Comparison of ENCODE assay signal across 1 cellular context in the genomic region with DNA sequence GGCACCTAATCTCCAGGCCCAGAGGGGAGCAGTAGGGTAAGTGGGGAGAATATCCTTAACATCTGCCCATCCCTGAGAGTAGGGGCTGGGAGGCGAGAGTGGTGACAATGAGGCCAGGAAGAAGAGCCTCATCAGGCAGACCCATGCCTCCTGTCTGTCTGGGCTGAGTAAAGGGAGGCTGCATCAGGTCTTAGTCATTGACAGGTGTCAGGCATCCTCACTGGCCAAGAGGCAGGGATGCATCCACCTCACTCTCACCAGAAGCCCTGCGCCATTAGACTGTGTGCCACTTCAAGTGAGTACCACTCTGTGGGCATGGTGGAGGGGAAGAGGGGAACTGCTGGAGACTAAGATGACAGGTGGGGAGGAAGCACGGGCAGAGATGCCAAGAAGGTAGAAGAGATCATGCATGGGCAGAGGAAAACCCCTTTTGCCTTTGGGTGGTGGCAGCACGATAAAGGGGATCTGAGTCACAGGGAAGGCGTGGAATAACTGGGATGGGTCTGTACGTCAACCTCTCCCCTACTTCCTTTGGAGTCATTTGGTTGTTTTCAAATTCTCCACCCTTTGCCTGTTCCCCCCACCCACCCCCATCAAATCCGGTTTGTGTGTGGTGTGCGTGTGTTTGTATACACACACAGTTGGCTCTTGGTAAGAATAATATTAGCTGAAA.
TF ChIP-seq lines count a peak whose summit lies in the region.

No MANE protein-coding gene starts in this region.

TF ChIP-seq in SK-N-SH, 30 proteins besides CTCF, POLR2A, EP300 and RAD21 (continued from another document):
- TF ChIP-seq, protein P1, sequence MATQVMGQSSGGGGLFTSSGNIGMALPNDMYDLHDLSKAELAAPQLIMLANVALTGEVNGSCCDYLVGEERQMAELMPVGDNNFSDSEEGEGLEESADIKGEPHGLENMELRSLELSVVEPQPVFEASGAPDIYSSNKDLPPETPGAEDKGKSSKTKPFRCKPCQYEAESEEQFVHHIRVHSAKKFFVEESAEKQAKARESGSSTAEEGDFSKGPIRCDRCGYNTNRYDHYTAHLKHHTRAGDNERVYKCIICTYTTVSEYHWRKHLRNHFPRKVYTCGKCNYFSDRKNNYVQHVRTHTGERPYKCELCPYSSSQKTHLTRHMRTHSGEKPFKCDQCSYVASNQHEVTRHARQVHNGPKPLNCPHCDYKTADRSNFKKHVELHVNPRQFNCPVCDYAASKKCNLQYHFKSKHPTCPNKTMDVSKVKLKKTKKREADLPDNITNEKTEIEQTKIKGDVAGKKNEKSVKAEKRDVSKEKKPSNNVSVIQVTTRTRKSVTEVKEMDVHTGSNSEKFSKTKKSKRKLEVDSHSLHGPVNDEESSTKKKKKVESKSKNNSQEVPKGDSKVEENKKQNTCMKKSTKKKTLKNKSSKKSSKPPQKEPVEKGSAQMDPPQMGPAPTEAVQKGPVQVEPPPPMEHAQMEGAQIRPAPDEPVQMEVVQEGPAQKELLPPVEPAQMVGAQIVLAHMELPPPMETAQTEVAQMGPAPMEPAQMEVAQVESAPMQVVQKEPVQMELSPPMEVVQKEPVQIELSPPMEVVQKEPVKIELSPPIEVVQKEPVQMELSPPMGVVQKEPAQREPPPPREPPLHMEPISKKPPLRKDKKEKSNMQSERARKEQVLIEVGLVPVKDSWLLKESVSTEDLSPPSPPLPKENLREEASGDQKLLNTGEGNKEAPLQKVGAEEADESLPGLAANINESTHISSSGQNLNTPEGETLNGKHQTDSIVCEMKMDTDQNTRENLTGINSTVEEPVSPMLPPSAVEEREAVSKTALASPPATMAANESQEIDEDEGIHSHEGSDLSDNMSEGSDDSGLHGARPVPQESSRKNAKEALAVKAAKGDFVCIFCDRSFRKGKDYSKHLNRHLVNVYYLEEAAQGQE (IDR thresholded peaks at IDR 0.05; ENCODE audit: low read depth, low read length), result no peak
- TF ChIP-seq, protein P2, sequence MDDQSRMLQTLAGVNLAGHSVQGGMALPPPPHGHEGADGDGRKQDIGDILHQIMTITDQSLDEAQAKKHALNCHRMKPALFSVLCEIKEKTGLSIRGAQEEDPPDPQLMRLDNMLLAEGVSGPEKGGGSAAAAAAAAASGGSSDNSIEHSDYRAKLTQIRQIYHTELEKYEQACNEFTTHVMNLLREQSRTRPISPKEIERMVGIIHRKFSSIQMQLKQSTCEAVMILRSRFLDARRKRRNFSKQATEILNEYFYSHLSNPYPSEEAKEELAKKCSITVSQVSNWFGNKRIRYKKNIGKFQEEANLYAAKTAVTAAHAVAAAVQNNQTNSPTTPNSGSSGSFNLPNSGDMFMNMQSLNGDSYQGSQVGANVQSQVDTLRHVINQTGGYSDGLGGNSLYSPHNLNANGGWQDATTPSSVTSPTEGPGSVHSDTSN (IDR thresholded peaks at IDR 0.05), result peak; percentile 46; the same call in 1 of the 2 replicates
- TF ChIP-seq NFIC (IDR thresholded peaks at IDR 0.05; ENCODE audit: borderline replicate concordance) (no peak), NRF1 (IDR thresholded peaks at IDR 0.05; ENCODE audit: low read depth, low read length) (no peak)
